ENCODE assay signal across 1 cellular context in the genomic region with DNA sequence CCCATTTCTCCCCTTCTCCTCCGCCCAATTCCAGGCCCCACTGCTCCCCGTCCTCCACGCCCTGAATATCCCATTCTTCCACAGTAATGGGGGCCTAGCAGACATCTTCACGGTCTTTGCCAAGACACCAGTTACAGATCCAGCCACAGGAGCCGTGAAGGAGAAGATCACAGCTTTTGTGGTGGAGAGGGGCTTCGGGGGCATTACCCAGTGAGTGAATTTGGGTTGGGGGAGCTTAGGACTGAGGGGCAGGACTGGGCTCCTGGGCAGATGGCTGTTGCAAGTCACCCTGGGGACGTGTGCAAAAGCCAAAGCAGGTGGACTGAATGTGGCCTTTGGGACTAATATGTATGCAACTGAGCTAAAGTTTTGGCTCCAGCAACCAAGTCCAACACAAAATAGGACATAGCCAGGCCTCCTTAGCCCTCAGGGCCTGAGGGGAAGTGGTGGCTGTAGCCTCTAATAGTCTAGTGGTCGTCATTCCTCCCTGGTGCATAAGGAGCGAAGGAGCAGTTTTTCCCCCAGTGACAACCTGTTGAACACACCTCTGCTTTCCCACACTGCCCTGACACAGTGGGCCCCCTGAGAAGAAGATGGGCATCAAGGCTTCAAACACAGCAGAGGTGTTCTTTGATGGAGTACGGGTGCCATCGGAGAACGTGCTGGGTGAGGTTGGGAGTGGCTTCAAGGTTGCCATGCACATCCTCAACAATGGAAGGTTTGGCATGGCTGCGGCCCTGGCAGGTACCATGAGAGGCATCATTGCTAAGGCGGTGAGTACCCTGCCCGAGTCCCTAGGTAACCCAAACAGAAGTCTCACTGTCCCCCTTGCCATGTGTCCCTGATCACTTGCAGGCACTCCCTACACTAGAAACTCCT.
TF ChIP-seq lines count a peak whose summit lies in the region.

No MANE protein-coding gene starts in this region.

TF ChIP-seq in endothelial cell of umbilical vein, 7 proteins besides CTCF, POLR2A, EP300 and RAD21:
- TF ChIP-seq MYC (IDR thresholded peaks at IDR 0.05; ENCODE audit: low read depth, low read length) (no peak), POLR2AphosphoS5 (IDR thresholded peaks at IDR 0.05; ENCODE audit: insufficient read depth, low read depth, low read length) (peak; percentile 2), GATA2 (IDR thresholded peaks at IDR 0.05; ENCODE audit: insufficient read depth, insufficient read length, low read depth, low read length) (no peak), JUN (IDR thresholded peaks at IDR 0.05; ENCODE audit: borderline replicate concordance, insufficient read depth, insufficient read length, low read depth) (no peak), EZH2 (IDR thresholded peaks at IDR 0.05; ENCODE audit: borderline replicate concordance, low read depth, low read length, severe bottlenecking) (no peak), FOS (IDR thresholded peaks at IDR 0.05; ENCODE audit: borderline replicate concordance, insufficient read depth, low read length) (no peak)
- TF ChIP-seq, protein P1, sequence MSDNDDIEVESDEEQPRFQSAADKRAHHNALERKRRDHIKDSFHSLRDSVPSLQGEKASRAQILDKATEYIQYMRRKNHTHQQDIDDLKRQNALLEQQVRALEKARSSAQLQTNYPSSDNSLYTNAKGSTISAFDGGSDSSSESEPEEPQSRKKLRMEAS (IDR thresholded peaks at IDR 0.05; ENCODE audit: insufficient read depth, insufficient read length): no peak
